Comparison of ENCODE assay signal across 24 cellular contexts in genomic region chr17:14986127-14986526, GRCh38.
DNase-seq lines count a peak whose midpoint lies in the region; ATAC-seq and TF ChIP-seq lines count a peak whose summit lies in the region.
"Had no signal": no experiment of that assay in that cellular context is flagged by ENCODE, and none has a peak within 500 bp of the region (broad histone marks: within the 10 kb centered on the region; RNA-seq: fewer than 3 reads in every experiment).

No MANE protein-coding gene starts in this region.

- H3K4me1 Mint-ChIP-seq in activated T-cell treated with anti-CD3 and anti-CD28 coated beads, Interleukin-2, amount 50 U/mL, for 72 hours (ENCODE audit: low read depth) = no peaks in the 10 kb centered on the region
- no peaks in the 10 kb centered on the region for H3K4me1 Mint-ChIP-seq in activated CD8-positive, alpha-beta T cell treated with anti-CD3 and anti-CD28 coated beads for 36 hours (ENCODE audit: low read depth)
- H3K4me1 Mint-ChIP-seq: B cell, IgD-negative memory B cell had no signal

- DNase-seq in activated T-cell treated with anti-CD3 and anti-CD28 coated beads, Interleukin-2, amount 50 U/mL, for 72 hours = no peak
- DNase-seq in activated T-cell treated with anti-CD3 and anti-CD28 coated beads, Interleukin-2, amount 50 U/mL, for 48 hours = no peak
- DNase-seq in ELR (ENCODE audit: low read depth) (peak; percentile 40), RPMI7951 (ENCODE audit: low read depth) (peak; percentile 1), lower lobe of right lung (no peak)
- DNase-seq in activated CD8-positive, alpha-beta T cell treated with anti-CD3 and anti-CD28 coated beads for 36 hours = no peak
- DNase-seq: CD8-positive, alpha-beta T cell; COR-L47; DMS 273 treated with DMSO at 0.1 percent for 48 hours; DMS53; DND-41; GF-D8; GM23248; HCEC 1CT; HFFc6; Karpas-422; KBM-7 had no signal

- no peaks in the 10 kb centered on the region for H3K9me3 ChIP-seq in lower lobe of right lung
- H3K9me3 ChIP-seq: A549; BLaER1 treated with 17β-estradiol and CSF1 and Interleukin-3, amounts not matched to agents 10 nM and 100 nM had no signal

- H3K27me3 ChIP-seq in lower lobe of right lung (ENCODE audit: low read depth) = peaks cover 3% of the 10 kb centered on the region
- H3K27me3 ChIP-seq: BLaER1 treated with 17β-estradiol and CSF1 and Interleukin-3, amounts not matched to agents 10 nM and 100 nM had no signal

- no peak overlapping the region for H3K27ac ChIP-seq in lower lobe of right lung
- H3K27ac ChIP-seq: 22Rv1; A549; BLaER1 treated with 17β-estradiol and CSF1 and Interleukin-3, amounts not matched to agents 10 nM and 100 nM; GM23248; HL-60 had no signal

- no peak for TF ChIP-seq CTCF in lower lobe of right lung (IDR thresholded peaks at IDR 0.05)
- no peak for TF ChIP-seq CTCF in activated CD8-positive, alpha-beta T cell treated with anti-CD3 and anti-CD28 coated beads for 36 hours (IDR thresholded peaks at IDR 0.05)

- peak overlapping the region; percentile 52 for H3K27ac Mint-ChIP-seq in activated T-cell treated with anti-CD3 and anti-CD28 coated beads, Interleukin-2, amount 50 U/mL, for 72 hours
- H3K27ac Mint-ChIP-seq in activated CD8-positive, alpha-beta T cell treated with anti-CD3 and anti-CD28 coated beads for 36 hours = no peak overlapping the region
- H3K27ac Mint-ChIP-seq: B cell; CD8-positive, alpha-beta T cell; HFFc6; IgD-negative memory B cell had no signal

- no peak overlapping the region for H3K4me3 Mint-ChIP-seq in activated T-cell treated with anti-CD3 and anti-CD28 coated beads, Interleukin-2, amount 50 U/mL, for 72 hours
- H3K4me3 Mint-ChIP-seq in activated CD8-positive, alpha-beta T cell treated with anti-CD3 and anti-CD28 coated beads for 36 hours = no peak overlapping the region
- H3K4me3 Mint-ChIP-seq: B cell; CD8-positive, alpha-beta T cell; HFFc6; IgD-negative memory B cell had no signal

- intact Hi-C loops in lower lobe of right lung (cut with DNase I) = no loop called here
- intact Hi-C loops in activated CD8-positive, alpha-beta T cell treated with anti-CD3 and anti-CD28 coated beads for 36 hours (cut with micrococcal nuclease) = no loop called here

- no peaks in the 10 kb centered on the region for H3K36me3 ChIP-seq in lower lobe of right lung
- H3K36me3 ChIP-seq: BLaER1 treated with 17β-estradiol and CSF1 and Interleukin-3, amounts not matched to agents 10 nM and 100 nM had no signal

- H3K4me3 ChIP-seq in lower lobe of right lung = no peak overlapping the region
- H3K4me3 ChIP-seq: A549; BLaER1 treated with 17β-estradiol and CSF1 and Interleukin-3, amounts not matched to agents 10 nM and 100 nM; GM23248 had no signal

- H3K27me3 Mint-ChIP-seq in activated T-cell treated with anti-CD3 and anti-CD28 coated beads, Interleukin-2, amount 50 U/mL, for 72 hours (ENCODE audit: low read depth) = peaks cover 11% of the 10 kb centered on the region
- H3K27me3 Mint-ChIP-seq in activated CD8-positive, alpha-beta T cell treated with anti-CD3 and anti-CD28 coated beads for 36 hours = peaks cover 9% of the 10 kb centered on the region
- H3K27me3 Mint-ChIP-seq: B cell, IgD-negative memory B cell had no signal

- H3K36me3 Mint-ChIP-seq in activated T-cell treated with anti-CD3 and anti-CD28 coated beads, Interleukin-2, amount 50 U/mL, for 72 hours (ENCODE audit: insufficient read depth in 2 of 2) = no peaks in the 10 kb centered on the region
- no peaks in the 10 kb centered on the region for H3K36me3 Mint-ChIP-seq in activated CD8-positive, alpha-beta T cell treated with anti-CD3 and anti-CD28 coated beads for 36 hours (ENCODE audit: low read depth)
- H3K36me3 Mint-ChIP-seq: CD8-positive, alpha-beta T cell; IgD-negative memory B cell had no signal

- CTCF ChIA-PET in activated CD8-positive, alpha-beta T cell treated with anti-CD3 and anti-CD28 coated beads for 36 hours (lab: Charles Lee) = no interaction called here

- ATAC-seq in activated T-cell treated with anti-CD3 and anti-CD28 coated beads, Interleukin-2, amount 50 U/mL, for 72 hours (replicated peaks in 1 of 2) = no peak
- ATAC-seq in lower lobe of right lung (no peak), GM19023 (IDR thresholded peaks at IDR 0.05; ENCODE audit: unreplicated experiment) (no peak)
- no peak for ATAC-seq in activated CD8-positive, alpha-beta T cell treated with anti-CD3 and anti-CD28 coated beads for 36 hours
- ATAC-seq: A549; CD8-positive, alpha-beta T cell had no signal

- no peaks in the 10 kb centered on the region for H3K4me1 ChIP-seq in lower lobe of right lung
- H3K4me1 ChIP-seq: A549 had no signal

- POLR2A ChIA-PET in activated CD8-positive, alpha-beta T cell treated with anti-CD3 and anti-CD28 coated beads for 36 hours (lab: Charles Lee) = interaction anchor here (0.6 kb wide), 1 partner anchor 38 kb away, joined by 3 read pairs; no protein-coding TSS in a partner anchor

- peaks cover 0 to 1% of the 10 kb centered on the region in 2 donors for H3K9me3 Mint-ChIP-seq in activated T-cell treated with anti-CD3 and anti-CD28 coated beads, Interleukin-2, amount 50 U/mL, for 72 hours
- H3K9me3 Mint-ChIP-seq in activated CD8-positive, alpha-beta T cell treated with anti-CD3 and anti-CD28 coated beads for 36 hours = no peaks in the 10 kb centered on the region
- H3K9me3 Mint-ChIP-seq: CD8-positive, alpha-beta T cell had no signal

Comparison
In these comparisons a context has a peak if more than half of its experiments do, and no peak if none do; other contexts are left out.
1. DNase-seq: peak in ELR (single experiment) and RPMI7951 (single experiment); none in activated T-cell treated with anti-CD3 and anti-CD28 coated beads, Interleukin-2, amount 50 U/mL, for 72 hours (0 of 2), activated T-cell treated with anti-CD3 and anti-CD28 coated beads, Interleukin-2, amount 50 U/mL, for 48 hours (0 of 2), lower lobe of right lung (single experiment) and activated CD8-positive, alpha-beta T cell treated with anti-CD3 and anti-CD28 coated beads for 36 hours (single experiment).